ENCODE assay signal across 8 cellular contexts in the genomic region with DNA sequence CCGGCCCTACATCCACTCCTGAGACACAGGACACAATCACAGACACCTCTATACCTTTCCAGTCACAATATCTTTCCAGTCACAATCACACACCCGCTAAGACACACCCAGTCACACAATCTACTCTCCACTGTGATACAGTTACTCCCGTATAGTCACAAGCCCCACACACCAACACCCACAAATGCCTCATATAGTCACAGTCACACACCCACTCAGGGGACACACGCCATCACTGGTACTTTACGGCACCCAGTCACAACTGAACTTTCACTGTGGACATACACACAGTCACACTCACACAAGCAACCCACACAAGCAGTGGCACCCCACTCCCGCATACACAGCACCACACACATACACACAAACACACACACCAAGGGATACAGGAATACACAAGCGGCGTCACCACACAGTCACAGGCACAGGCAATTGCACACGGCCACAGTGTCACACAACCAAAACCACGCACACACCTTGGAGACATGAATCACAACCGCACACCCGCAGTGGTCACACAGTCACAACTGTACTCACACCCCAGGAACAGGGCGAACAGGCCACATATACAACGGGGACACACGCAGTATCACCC. TPM values are rescaled to one million over a fixed set of nuclear protein-coding genes. Genes with fewer than 3 reads are reported as not detected.
A peak's percentile ranks its signal among the peaks of the same experiment; 100 is the strongest.
DNase-seq lines count a peak whose midpoint lies in the region; ATAC-seq and TF ChIP-seq lines count a peak whose summit lies in the region.

No MANE protein-coding gene starts in this region.

- peak overlapping the region; percentile 94 for H3K9ac ChIP-seq in NT2/D1 (ENCODE audit: insufficient read length, low read depth)
- peak overlapping the region; percentile 96 for H3K9ac ChIP-seq in fibroblast of lung (ENCODE audit: insufficient read depth, low read length)

- H4K20me1 ChIP-seq in fibroblast of lung (ENCODE audit: control insufficient read depth, extremely low read depth, insufficient read depth, low read length): no peaks in the 10 kb centered on the region

- DNase-seq in NCI-H146 (lab: John Stamatoyannopoulos, UW): peak; percentile 18
- DNase-seq in NCI-H146 treated with DMSO at 0.1 percent for 48 hours (lab: John Stamatoyannopoulos, UW; ENCODE audit: unreplicated experiment): no peak
- DNase-seq in NT2/D1 (ENCODE audit: low read depth, low spot score): no peak
- DNase-seq in fibroblast of lung (ENCODE audit: low read depth in 2 of 2): peak; percentile 4 to 64
- no peak for DNase-seq in sigmoid colon

- H3K36me3 ChIP-seq in NT2/D1 (ENCODE audit: insufficient read depth, insufficient read length, low read length): peaks cover 4% of the 10 kb centered on the region
- H3K36me3 ChIP-seq in fibroblast of lung (ENCODE audit: control insufficient read depth, insufficient read depth, low read length): no peaks in the 10 kb centered on the region
- peaks cover 0 to 6% (median 0%) of the 10 kb centered on the region in 4 donors for H3K36me3 ChIP-seq in sigmoid colon

- H3K4me1 ChIP-seq in NT2/D1 (ENCODE audit: insufficient read depth, insufficient read length) (peaks cover 2% of the 10 kb centered on the region), fibroblast of lung (ENCODE audit: control insufficient read depth, extremely low read depth, insufficient read depth, low read length) (peaks cover 7% of the 10 kb centered on the region), sigmoid colon (peaks cover 0 to 33% (median 23%) of the 10 kb centered on the region in 4 donors)

- TF ChIP-seq CTCF in fibroblast of lung (conservative IDR thresholded peaks at IDR 0.05 in 1 of 2, IDR thresholded peaks at IDR 0.05 in 1 of 2; ENCODE audit: low read depth in 1 of 2, low read length in 2 of 2) (no peak), sigmoid colon (IDR thresholded peaks at IDR 0.05) (no peak)

- peak overlapping the region; percentile 100 for H3K4me2 ChIP-seq in fibroblast of lung (ENCODE audit: extremely low read depth, insufficient read depth, low read length)

- no peaks in the 10 kb centered on the region for H3K27me3 ChIP-seq in NT2/D1 (ENCODE audit: insufficient read depth, insufficient read length)
- H3K27me3 ChIP-seq in fibroblast of lung (ENCODE audit: control insufficient read depth, insufficient read depth, low read length): no peaks in the 10 kb centered on the region
- H3K27me3 ChIP-seq in sigmoid colon: no peaks in the 10 kb centered on the region

- H2AFZ ChIP-seq in fibroblast of lung (ENCODE audit: low read length): peak overlapping the region; percentile 100

- H3K27ac ChIP-seq in fibroblast of lung (ENCODE audit: insufficient read depth, low read length) (peak overlapping the region; percentile 96), sigmoid colon (peak overlapping the region; percentile 92 to 99 (median 96))

- H3K9me3 ChIP-seq in NT2/D1 (ENCODE audit: insufficient read depth, low read length): no peaks in the 10 kb centered on the region
- no peaks in the 10 kb centered on the region for H3K9me3 ChIP-seq in fibroblast of lung (ENCODE audit: control insufficient read depth, insufficient read depth, low read depth, low read length)
- H3K9me3 ChIP-seq in sigmoid colon: no peaks in the 10 kb centered on the region

- H3K4me3 ChIP-seq in NT2/D1 (ENCODE audit: insufficient read length, low read depth): peak overlapping the region; percentile 98
- peak overlapping the region; percentile 66 to 100 (median 94) for H3K4me3 ChIP-seq in fibroblast of lung (replicated peaks in 1 of 4; ENCODE audit: control extremely low read depth in 1 of 4, insufficient read depth in 1 of 4, low read depth in 3 of 4, low read length in 4 of 4)
- H3K4me3 ChIP-seq in sigmoid colon: peak overlapping the region; percentile 67 to 95 (median 84)

- 7 to 23% methylated on average over 15 of the region's 15 CpGs for WGBS in sigmoid colon, 2 donors

- no peak for TF ChIP-seq POLR2A in sigmoid colon (IDR thresholded peaks at IDR 0.05)

- intact Hi-C loops in sigmoid colon (cut with DNase I): loop anchor here (5.0 to 10.0 kb wide), 2 partner anchors 273 to 1121 kb away; a partner anchor contains a TSS

- ATAC-seq in HG03442 (IDR thresholded peaks at IDR 0.05; ENCODE audit: unreplicated experiment) (no peak), GM21381 (IDR thresholded peaks at IDR 0.05; ENCODE audit: unreplicated experiment) (no peak), HG03280 (IDR thresholded peaks at IDR 0.05; ENCODE audit: unreplicated experiment) (no peak)

- TF ChIP-seq EP300 in sigmoid colon (IDR thresholded peaks at IDR 0.05): no peak

- peaks cover 49% of the 10 kb centered on the region for H3K79me2 ChIP-seq in fibroblast of lung (ENCODE audit: control insufficient read depth, insufficient read depth, low read length)

RNA-seq across cellular contexts. Expression of a gene that starts 0.6 kb away (rescaled TPM):
- 6.3 and 6.4 TPM in 2 replicates for total RNA-seq in fibroblast of lung
- 2.4 and 4.3 TPM in 2 replicates for polyA plus RNA-seq in fibroblast of lung
- 2.2 and 2.8 TPM in 2 replicates for polyA plus RNA-seq in fibroblast of lung (2012)
- 1.3 and 16.5 TPM in 2 replicates for polyA minus RNA-seq in fibroblast of lung (ENCODE audit: low replicate concordance)
- 1 to 10 TPM; 5.3 to 7.5 (median 6.8) TPM for total RNA-seq in sigmoid colon
- polyA plus RNA-seq in sigmoid colon: 1 to 10 TPM; 2.4 to 4.8 (median 2.5) TPM

RNA-seq across cellular contexts. Expression of a gene that starts 1.0 kb away (rescaled TPM):
- total RNA-seq in fibroblast of lung (74.5 and 87.5 TPM in 2 replicates), sigmoid colon (10 to 100 TPM; 52.1 to 71.7 (median 57.5) TPM)
- polyA plus RNA-seq in fibroblast of lung (84.8 and 92.5 TPM in 2 replicates), sigmoid colon (10 to 100 TPM; 28.0 to 32.0 (median 30.0) TPM)
- polyA plus RNA-seq in fibroblast of lung (2012): 56.6 and 71.0 TPM in 2 replicates
- polyA minus RNA-seq in fibroblast of lung (ENCODE audit: low replicate concordance): 1.1 and 2.4 TPM in 2 replicates

Comparison
In these comparisons a context has a peak if more than half of its experiments do, and no peak if none do; other contexts are left out.
1. DNase-seq: peak in NCI-H146 (single experiment) and fibroblast of lung (2 of 2); none in NCI-H146 treated with DMSO at 0.1 percent for 48 hours (single experiment), NT2/D1 (single experiment) and sigmoid colon (single experiment).
2. Peak in every context shown above with its lines, with median percentiles within 50 percentile points of each other: H3K4me3 ChIP-seq.